Comparison of ENCODE assay signal across 9 cellular contexts in the genomic region with DNA sequence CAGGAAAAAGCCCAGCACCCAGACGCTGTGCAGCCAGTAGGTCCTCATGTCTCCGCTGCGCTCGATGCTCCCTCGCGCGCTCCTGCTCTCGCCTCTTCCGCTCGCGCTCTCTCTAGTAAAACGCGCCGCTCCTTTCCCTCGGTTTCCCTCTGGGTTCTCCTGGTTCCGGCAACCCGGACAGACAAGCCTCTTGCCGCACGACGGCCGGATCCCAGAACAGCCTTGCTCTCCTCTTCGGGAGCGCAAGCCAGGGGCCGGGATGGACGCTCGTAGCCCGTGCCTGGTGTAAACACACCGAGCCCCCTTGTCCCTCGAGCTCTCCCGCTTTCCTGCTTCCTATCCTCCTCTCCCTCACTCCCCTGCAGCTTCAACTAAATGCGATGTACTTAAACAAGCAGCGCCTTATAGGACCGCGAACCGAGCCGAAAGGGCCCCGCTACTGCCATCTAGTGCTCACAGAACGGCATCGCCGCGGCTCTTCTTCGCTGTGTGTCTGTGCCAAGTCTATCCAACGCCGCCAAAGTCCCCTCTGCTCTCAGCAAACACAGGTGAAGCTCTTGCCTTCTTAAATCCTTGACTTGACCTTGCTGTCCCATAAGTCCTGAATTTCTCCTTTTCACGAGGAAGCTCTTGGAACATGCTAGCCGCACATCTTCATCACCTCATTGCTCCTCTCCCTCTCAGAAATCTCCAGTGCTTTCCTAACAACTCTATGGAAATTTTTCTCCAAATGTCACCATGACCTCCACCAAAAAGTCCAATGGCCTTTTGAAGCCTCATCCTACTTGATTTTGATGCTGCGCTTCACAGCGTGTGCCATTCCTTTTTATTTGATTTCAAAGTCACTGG.
A peak's percentile ranks its signal among the peaks of the same experiment; 100 is the strongest.
DNase-seq lines count a peak whose midpoint lies in the region; ATAC-seq and TF ChIP-seq lines count a peak whose summit lies in the region.
"Had no signal": no experiment of that assay in that cellular context is flagged by ENCODE, and none has a peak within 500 bp of the region (broad histone marks: within the 10 kb centered on the region; RNA-seq: fewer than 3 reads in every experiment).

No MANE protein-coding gene starts in this region.

- no peak overlapping the region for H3K9ac ChIP-seq in neural progenitor cell

- ATAC-seq in GM21576 (IDR thresholded peaks at IDR 0.05; ENCODE audit: unreplicated experiment): peak; percentile 98

- no peaks in the 10 kb centered on the region for H3K36me3 Mint-ChIP-seq in neural progenitor cell
- H3K36me3 Mint-ChIP-seq: activated naive CD4-positive, alpha-beta T cell treated with anti-CD3 and anti-CD28 coated beads, Interleukin-2, amount 50 U/mL, for 24 hours had no signal

- no peak overlapping the region for H3K27ac ChIP-seq in neural progenitor cell
- peak overlapping the region in 2 of 4 donors; percentile 14 to 18 for H3K27ac ChIP-seq in transverse colon

- whole genome bisulfite sequencing in transverse colon (ENCODE audit: low coverage in 1 of 2), 2 donors: 14% methylated on average over 48 of the region's 48 CpGs; no CpG with 5 or more reads in 1 of the 2 donors

- H3K36me3 ChIP-seq in neural progenitor cell (no peaks in the 10 kb centered on the region), transverse colon (no peaks in the 10 kb centered on the region)

- no peak overlapping the region for H3K27ac Mint-ChIP-seq in neural progenitor cell
- H3K27ac Mint-ChIP-seq: activated naive CD4-positive, alpha-beta T cell treated with anti-CD3 and anti-CD28 coated beads, Interleukin-2, amount 50 U/mL, for 24 hours had no signal

- TF ChIP-seq POLR2A in transverse colon (IDR thresholded peaks at IDR 0.05): no peak

- peaks cover 2% of the 10 kb centered on the region for H3K4me1 Mint-ChIP-seq in neural progenitor cell
- H3K4me1 Mint-ChIP-seq: activated naive CD4-positive, alpha-beta T cell treated with anti-CD3 and anti-CD28 coated beads, Interleukin-2, amount 50 U/mL, for 24 hours had no signal

- H4K20me1 ChIP-seq in neural progenitor cell (ENCODE audit: low read depth): no peaks in the 10 kb centered on the region

- peaks cover 4% of the 10 kb centered on the region for H3F3A ChIP-seq in neural progenitor cell (ENCODE audit: low read depth)

- in situ Hi-C loops in transverse colon (cut with MboI; ENCODE audit: low pct_ligation_motif_present in 1 of 4, low pct_unique_long_range_greater_than_20kb in 1 of 4, low sequenced_read_pairs in 3 of 4): no loop called here

- H3K27me3 ChIP-seq in neural progenitor cell (peaks cover 32% of the 10 kb centered on the region), transverse colon (peaks cover 25% of the 10 kb centered on the region)

- H3K9me3 ChIP-seq in neural progenitor cell (ENCODE audit: low read depth) (no peaks in the 10 kb centered on the region), transverse colon (no peaks in the 10 kb centered on the region)

- DNase-seq in Daoy (ENCODE audit: low read depth) (peak; percentile 84), HUDEP-2 (lab: John Stamatoyannopoulos, UW; ENCODE audit: unreplicated experiment in 76 of 76) (peak in 55 of 76 experiments; percentile 1 to 58 (median 15)), NCI-H82 treated with DMSO at 0.1 percent for 48 hours (lab: John Stamatoyannopoulos, UW; ENCODE audit: unreplicated experiment) (peak; percentile 92), germinal center (ENCODE audit: low spot score) (peak; percentile 42), neural progenitor cell (ENCODE audit: low spot score) (peak; percentile 93), transverse colon (peak; percentile 75)
- peak; percentile 29 for DNase-seq in activated naive CD4-positive, alpha-beta T cell treated with Interleukin-2 at 50 U/mL for 16 hours

- H3K79me2 ChIP-seq in neural progenitor cell (ENCODE audit: low read depth): no peaks in the 10 kb centered on the region

- H3K4me3 Mint-ChIP-seq in neural progenitor cell: no peak overlapping the region
- H3K4me3 Mint-ChIP-seq: activated naive CD4-positive, alpha-beta T cell treated with anti-CD3 and anti-CD28 coated beads, Interleukin-2, amount 50 U/mL, for 24 hours had no signal

- H3K9me3 Mint-ChIP-seq in neural progenitor cell: no peaks in the 10 kb centered on the region
- H3K9me3 Mint-ChIP-seq: activated naive CD4-positive, alpha-beta T cell treated with anti-CD3 and anti-CD28 coated beads, Interleukin-2, amount 50 U/mL, for 24 hours had no signal

- peak; percentile 89 for TF ChIP-seq CTCF in neural progenitor cell (IDR thresholded peaks at IDR 0.05)
- TF ChIP-seq CTCF in transverse colon (IDR thresholded peaks at IDR 0.05): peak; percentile 72 to 84 (median 84)

- peak overlapping the region; percentile 100 for H2AFZ ChIP-seq in neural progenitor cell (replicated peaks)

- intact Hi-C loops in transverse colon (cut with DNase I; ENCODE audit: low total_unique reads): no loop called here

- peak overlapping the region; percentile 93 for H3K4me2 ChIP-seq in neural progenitor cell

- TF ChIP-seq EP300 in transverse colon (IDR thresholded peaks at IDR 0.05; ENCODE audit: low read depth): no peak

- H3K4me1 ChIP-seq in neural progenitor cell (peaks cover 4% of the 10 kb centered on the region), transverse colon (peaks cover 0 to 7% (median 3%) of the 10 kb centered on the region in 4 donors)

- peak overlapping the region; percentile 71 for H3K4me3 ChIP-seq in neural progenitor cell
- H3K4me3 ChIP-seq in transverse colon: peak overlapping the region; percentile 25 to 65 (median 31)

- H3K27me3 Mint-ChIP-seq in neural progenitor cell (ENCODE audit: insufficient read depth, low read depth): peaks cover 5% of the 10 kb centered on the region

Comparison
In these comparisons a context has a peak if more than half of its experiments do, and no peak if none do; other contexts are left out.
1. DNase-seq: peak in every context shown above with its lines; median percentile 93 in neural progenitor cell; 92 in NCI-H82 treated with DMSO at 0.1 percent for 48 hours; 84 in Daoy; 75 in transverse colon; 42 in germinal center; 29 in activated naive CD4-positive, alpha-beta T cell treated with Interleukin-2 at 50 U/mL for 16 hours; 15 in HUDEP-2.